ENCODE assay signal across 13 cellular contexts in the genomic region with DNA sequence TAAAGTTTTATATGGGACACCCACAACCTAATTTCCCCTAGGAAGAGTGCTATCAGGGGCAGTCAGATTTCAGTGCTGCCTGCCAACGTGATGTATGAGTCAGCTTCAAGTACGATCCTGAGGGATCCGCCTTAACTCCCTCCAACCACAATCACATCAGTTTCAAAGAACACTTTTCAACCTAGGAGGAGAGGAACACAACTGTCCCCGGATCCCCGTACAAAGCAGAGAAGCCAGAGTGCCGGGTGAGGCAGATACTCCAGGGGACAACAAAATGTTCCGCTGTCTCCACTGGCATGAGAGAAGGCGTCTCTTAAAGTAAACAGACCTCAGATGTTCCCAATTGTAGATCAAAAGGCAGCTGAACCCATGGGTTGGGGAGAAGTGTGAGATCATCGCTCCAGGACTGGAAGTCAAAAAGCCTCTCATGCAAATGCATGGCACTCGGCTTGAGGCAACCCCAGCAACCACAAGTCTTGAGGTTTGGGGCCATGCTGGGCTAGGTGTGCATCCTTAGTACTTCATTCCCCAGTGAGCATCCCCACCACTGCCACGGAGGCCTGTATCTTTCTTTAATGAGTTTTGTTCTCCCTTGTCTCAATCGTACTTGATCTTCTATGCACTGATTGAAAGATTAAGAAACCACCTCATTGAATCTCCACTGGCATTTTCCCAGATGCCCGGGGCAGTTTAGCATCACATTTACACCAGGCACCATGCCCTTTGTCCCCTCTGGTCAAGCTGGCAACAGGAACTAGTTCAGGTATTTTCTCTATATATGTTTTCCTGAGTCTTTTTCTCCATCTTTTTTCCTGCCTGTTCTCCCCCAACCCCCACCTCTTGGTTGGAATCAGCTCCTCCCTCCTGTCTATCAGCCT.
DNase-seq lines count a peak whose midpoint lies in the region; ATAC-seq, FAIRE-seq and TF ChIP-seq lines count a peak whose summit lies in the region.
"Had no signal": no experiment of that assay in that cellular context is flagged by ENCODE, and none has a peak within 500 bp of the region (broad histone marks: within the 10 kb centered on the region; RNA-seq: fewer than 3 reads in every experiment).

No MANE protein-coding gene starts in this region.

- no peaks in the 10 kb centered on the region for H3K9me1 ChIP-seq in keratinocyte (ENCODE audit: control insufficient read depth, extremely low read depth, insufficient read depth, low read length)

- dilution Hi-C loops in keratinocyte (cut with MboI; ENCODE audit: extremely low pct_ligation_motif_present, low sequenced_read_pairs): no loop called here

- H3K9me3 ChIP-seq in AG04450 (ENCODE audit: control insufficient read depth, insufficient read depth, low read length) (no peaks in the 10 kb centered on the region; the same call in 1 of the 2 replicates), keratinocyte (ENCODE audit: control insufficient read depth, low read depth, low read length) (no peaks in the 10 kb centered on the region)
- H3K9me3 ChIP-seq: ascending aorta had no signal

- H3K4me2 ChIP-seq in keratinocyte (ENCODE audit: control insufficient read depth, extremely low read depth, insufficient read depth, low read depth, low read length): peak overlapping the region; percentile 96

- DNase-seq in AG04450 (ENCODE audit: low read depth, low spot score) (no peak), HEK293T (ENCODE audit: extremely low spot score) (peak; percentile 6), amniotic epithelial cell (ENCODE audit: low read depth) (peak; percentile 79), keratinocyte (ENCODE audit: low read depth, low spot score) (no peak), foreskin melanocyte (no peak)
- no peak for DNase-seq in stimulated activated CD4-positive, alpha-beta T cell treated with anti-CD3 and anti-CD28 coated beads, Interleukin-4, amount 100 ng/mL, for 4 hours
- no peak for DNase-seq in stimulated activated CD4-positive, alpha-beta T cell treated with anti-CD3 and anti-CD28 coated beads, Interleukin-2, amount 100 ng/mL, for 48 hours
- DNase-seq: CD4-positive, CD25-positive, alpha-beta regulatory T cell; naive thymus-derived CD4-positive, alpha-beta T cell; NCI-H2081 had no signal

- no peaks in the 10 kb centered on the region for H4K20me1 ChIP-seq in keratinocyte (ENCODE audit: control insufficient read depth, extremely low read depth, insufficient read depth, low read length)

- FAIRE-seq in keratinocyte (lab: Jason Lieb, UNC): peak; percentile 99
- FAIRE-seq: GM18507 had no signal

- peak overlapping the region; percentile 68 for H3K9ac ChIP-seq in keratinocyte (ENCODE audit: control insufficient read depth, extremely low read depth, insufficient read depth, low read length)

- H3K79me2 ChIP-seq in keratinocyte (ENCODE audit: control insufficient read depth, insufficient read depth, low read length): no peaks in the 10 kb centered on the region

- no peak for ATAC-seq in HG03095 (IDR thresholded peaks at IDR 0.05; ENCODE audit: unreplicated experiment)
- ATAC-seq: naive thymus-derived CD4-positive, alpha-beta T cell had no signal

- TF ChIP-seq CTCF in AG04450 (IDR thresholded peaks at IDR 0.05; ENCODE audit: low read depth, low read length): no peak
- no peak for TF ChIP-seq CTCF in keratinocyte (optimal IDR thresholded peaks at IDR 0.05 in 1 of 3, IDR thresholded peaks at IDR 0.05 in 1 of 3, conservative IDR thresholded peaks at IDR 0.05 in 1 of 3; ENCODE audit: extremely low read depth in 1 of 3, insufficient read depth in 2 of 3, low read length in 3 of 3)

- no peaks in the 10 kb centered on the region for H3K36me3 ChIP-seq in keratinocyte (ENCODE audit: control insufficient read depth in 2 of 2, extremely low read depth in 1 of 2, insufficient read depth in 2 of 2, low read length in 2 of 2)
- H3K36me3 ChIP-seq: ascending aorta had no signal

- H3K4me1 ChIP-seq in keratinocyte (ENCODE audit: control insufficient read depth, extremely low read depth, insufficient read depth, low read length): peaks cover 19% of the 10 kb centered on the region
- H3K4me1 ChIP-seq: ascending aorta had no signal

- H3K4me3 ChIP-seq in AG04450 (ENCODE audit: low read depth, low read length): peak overlapping the region; percentile 33
- peak overlapping the region in 2 of 3 experiments; percentile 40 to 53 for H3K4me3 ChIP-seq in keratinocyte (ENCODE audit: control insufficient read depth in 2 of 3, extremely low read depth in 1 of 3, insufficient read depth in 2 of 3, low read depth in 1 of 3, low read length in 3 of 3)
- H3K4me3 ChIP-seq: ascending aorta had no signal

- peak overlapping the region; percentile 93 for H2AFZ ChIP-seq in keratinocyte (ENCODE audit: control insufficient read depth, low read length)

- POLR2A ChIA-PET in AG04450 (lab: Yijun Ruan, JAX): interaction anchor here (0.6 to 0.9 kb wide), 2 partner anchors 36 to 184 kb away, joined by 3 to 5 read pairs; no protein-coding TSS in a partner anchor
- POLR2A ChIA-PET in HEK293T (lab: Yijun Ruan, JAX): interaction anchor here (0.6 to 1.8 kb wide), 2 partner anchors 94 to 112 kb away, joined by 3 to 4 read pairs; a partner anchor contains a TSS

- H3K27me3 ChIP-seq in AG04450 (ENCODE audit: control insufficient read depth, insufficient read depth, low read length) (no peaks in the 10 kb centered on the region), keratinocyte (ENCODE audit: control insufficient read depth, extremely low read depth, insufficient read depth, low read length) (no peaks in the 10 kb centered on the region)
- H3K27me3 ChIP-seq: ascending aorta had no signal

- CTCF ChIA-PET in AG04450 (lab: Charles Lee): interaction anchor here (1.0 to 2.7 kb wide), 2 partner anchors 13 to 35 kb away, joined by 3 to 16 read pairs; no protein-coding TSS in a partner anchor
- CTCF ChIA-PET in HEK293T (lab: Yijun Ruan, JAX): interaction anchor here (0.9 to 2.2 kb wide), 3 partner anchors 34 to 52 kb away, joined by 4 read pairs; no protein-coding TSS in a partner anchor

- peak overlapping the region; percentile 79 for H3K27ac ChIP-seq in AG04450 (ENCODE audit: low read depth, low read length)
- peak overlapping the region; percentile 89 for H3K27ac ChIP-seq in keratinocyte (ENCODE audit: control insufficient read depth, insufficient read depth, low read length)
- H3K27ac ChIP-seq: ascending aorta had no signal

TF ChIP-seq in HEK293T, 16 proteins besides CTCF, POLR2A, EP300 and RAD21:
- no peak for TF ChIP-seq CTBP1 (IDR thresholded peaks at IDR 0.05; ENCODE audit: borderline replicate concordance)
- TF ChIP-seq TARDBP (IDR thresholded peaks at IDR 0.05): no peak
- no peak for TF ChIP-seq FOXA1 (IDR thresholded peaks at IDR 0.05)
- TF ChIP-seq SP1 (IDR thresholded peaks at IDR 0.05): no peak
- TF ChIP-seq HDGF (IDR thresholded peaks at IDR 0.05; ENCODE audit: borderline replicate concordance): no peak
- no peak for TF ChIP-seq SUZ12 (IDR thresholded peaks at IDR 0.05)
- no peak for TF ChIP-seq FOXM1 (IDR thresholded peaks at IDR 0.05; ENCODE audit: borderline replicate concordance)
- TF ChIP-seq ARNT (IDR thresholded peaks at IDR 0.05): no peak
- no peak for TF ChIP-seq ZNF384 (IDR thresholded peaks at IDR 0.05)
- TF ChIP-seq L3MBTL2 (conservative IDR thresholded peaks at IDR 0.05): no peak
- TF ChIP-seq, protein P1, sequence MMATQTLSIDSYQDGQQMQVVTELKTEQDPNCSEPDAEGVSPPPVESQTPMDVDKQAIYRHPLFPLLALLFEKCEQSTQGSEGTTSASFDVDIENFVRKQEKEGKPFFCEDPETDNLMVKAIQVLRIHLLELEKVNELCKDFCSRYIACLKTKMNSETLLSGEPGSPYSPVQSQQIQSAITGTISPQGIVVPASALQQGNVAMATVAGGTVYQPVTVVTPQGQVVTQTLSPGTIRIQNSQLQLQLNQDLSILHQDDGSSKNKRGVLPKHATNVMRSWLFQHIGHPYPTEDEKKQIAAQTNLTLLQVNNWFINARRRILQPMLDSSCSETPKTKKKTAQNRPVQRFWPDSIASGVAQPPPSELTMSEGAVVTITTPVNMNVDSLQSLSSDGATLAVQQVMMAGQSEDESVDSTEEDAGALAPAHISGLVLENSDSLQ (IDR thresholded peaks at IDR 0.05): no peak
- TF ChIP-seq LEF1 (IDR thresholded peaks at IDR 0.05; ENCODE audit: borderline replicate concordance): no peak
- no peak for TF ChIP-seq NFRKB (IDR thresholded peaks at IDR 0.05)
- no peak for TF ChIP-seq FOXK2 (IDR thresholded peaks at IDR 0.05)
- no peak for TF ChIP-seq ELF4 (IDR thresholded peaks at IDR 0.05)
- TF ChIP-seq BHLHE40 (IDR thresholded peaks at IDR 0.05; ENCODE audit: borderline replicate concordance): no peak

Comparison
In these comparisons a context has a peak if more than half of its experiments do, and no peak if none do; other contexts are left out.
1. DNase-seq: peak in HEK293T (single experiment) and amniotic epithelial cell (single experiment); none in AG04450 (single experiment), keratinocyte (single experiment), stimulated activated CD4-positive, alpha-beta T cell treated with anti-CD3 and anti-CD28 coated beads, Interleukin-4, amount 100 ng/mL, for 4 hours (0 of 2), foreskin melanocyte (single experiment) and stimulated activated CD4-positive, alpha-beta T cell treated with anti-CD3 and anti-CD28 coated beads, Interleukin-2, amount 100 ng/mL, for 48 hours (0 of 2).